In the genomic region with DNA sequence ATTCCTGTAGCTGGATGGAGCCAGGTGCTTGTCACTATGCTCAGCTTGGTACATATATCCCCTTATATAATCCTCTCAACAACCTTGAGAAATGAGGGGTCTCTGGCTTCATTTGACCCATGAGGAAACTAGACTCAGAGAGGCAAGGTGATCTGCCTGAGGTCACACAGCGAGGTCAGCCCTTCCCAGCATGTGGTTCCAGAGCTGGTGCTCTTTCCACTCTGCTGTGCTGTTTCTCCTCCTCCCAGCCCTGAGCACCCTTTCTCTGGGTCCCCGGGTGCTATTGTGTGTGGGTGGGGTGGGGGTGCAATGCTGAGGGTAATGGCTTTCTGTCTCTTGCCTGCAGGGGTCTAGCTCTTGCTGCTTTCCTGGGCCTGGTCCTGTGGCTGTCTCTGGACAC, we compare ENCODE assay signal across 32 cellular contexts. TPM values are rescaled to one million over a fixed set of nuclear protein-coding genes. Genes with fewer than 3 reads are reported as not detected.
"Had no signal": no experiment of that assay in that cellular context is flagged by ENCODE, and none has a peak within 500 bp of the region (broad histone marks: within the 10 kb centered on the region; RNA-seq: fewer than 3 reads in every experiment).

No MANE protein-coding gene starts in this region.

- H3K27ac Mint-ChIP-seq: activated B cell treated with CpG ODN at 0.5 μM for 24 hours; activated CD4-positive, alpha-beta T cell treated with anti-CD3 and anti-CD28 coated beads for 36 hours; activated naive CD8-positive, alpha-beta T cell treated with anti-CD3 and anti-CD28 coated beads for 36 hours; effector memory CD8-positive, alpha-beta T cell; stimulated activated naive CD8-positive, alpha-beta T cell treated with anti-CD3 and anti-CD28 coated beads, Interleukin-15, Interleukin-2, amounts not matched to agents 100 ng/mL and 50 ng/mL, for 24 hours; T-helper 17 cell had no signal

- H3K36me3 Mint-ChIP-seq: activated naive CD8-positive, alpha-beta T cell treated with anti-CD3 and anti-CD28 coated beads for 36 hours had no signal

- DNase-seq: activated B cell treated with CpG ODN at 0.5 μM for 24 hours; activated CD4-positive, alpha-beta T cell treated with anti-CD3 and anti-CD28 coated beads for 36 hours; activated CD4-positive, alpha-beta T cell treated with anti-CD3 and anti-CD28 coated beads, Interleukin-2, amount 50 U/mL, for 4 hours; activated CD8-positive, alpha-beta memory T cell treated with anti-CD3 and anti-CD28 coated beads, Interleukin-2, amount 50 U/mL, for 48 hours; activated naive CD4-positive, alpha-beta T cell treated with Interleukin-2 at 50 U/mL for 16 hours; activated naive CD8-positive, alpha-beta T cell treated with anti-CD3 and anti-CD28 coated beads for 36 hours; activated T-cell treated with anti-CD3 and anti-CD28 coated beads, Interleukin-2, amount 50 U/mL, for 48 hours; amniotic stem cell; body of pancreas; caudate nucleus; effector memory CD8-positive, alpha-beta T cell; glutamatergic neuron; hypothalamus; left colon; lower lobe of right lung; mesendoderm; mucosa of descending colon; naive B cell; stimulated activated CD4-positive, alpha-beta T cell treated with anti-CD3 and anti-CD28 coated beads, Interleukin-12 subunit alpha, Interleukin-12 subunit beta, amount 100 ng/mL, for 4 hours; stimulated activated CD4-positive, alpha-beta T cell treated with anti-CD3 and anti-CD28 coated beads, Interleukin-4, amount 100 ng/mL, for 4 hours; SW 1271; T-helper 17 cell; transverse colon; uterus had no signal

- H3K27me3 ChIP-seq: body of pancreas, esophagus muscularis mucosa, transverse colon, uterus had no signal

- H3K4me1 ChIP-seq: lower lobe of right lung, uterus had no signal

- H3K4me3 ChIP-seq: body of pancreas, esophagus muscularis mucosa, lower lobe of right lung, mucosa of descending colon, transverse colon, uterus had no signal

- ATAC-seq: activated CD4-positive, alpha-beta T cell treated with anti-CD3 and anti-CD28 coated beads for 36 hours; body of pancreas; effector memory CD8-positive, alpha-beta T cell; left colon; mucosa of descending colon; T-helper 17 cell had no signal

- H3K27ac ChIP-seq: body of pancreas, lower lobe of right lung, transverse colon, uterus had no signal

- H3K9me3 Mint-ChIP-seq: activated naive CD8-positive, alpha-beta T cell treated with anti-CD3 and anti-CD28 coated beads for 36 hours; effector memory CD8-positive, alpha-beta T cell had no signal

- H3K9me3 ChIP-seq: body of pancreas, esophagus muscularis mucosa, transverse colon, uterus had no signal

- FAIRE-seq: frontal cortex, islet of Langerhans had no signal

- H3K27me3 Mint-ChIP-seq: activated CD4-positive, alpha-beta T cell treated with anti-CD3 and anti-CD28 coated beads for 36 hours; activated naive CD8-positive, alpha-beta T cell treated with anti-CD3 and anti-CD28 coated beads for 36 hours had no signal

- H3K36me3 ChIP-seq: esophagus muscularis mucosa, lower lobe of right lung, transverse colon, uterus had no signal

- H3K4me3 Mint-ChIP-seq: activated B cell treated with CpG ODN at 0.5 μM for 24 hours; activated CD4-positive, alpha-beta T cell treated with anti-CD3 and anti-CD28 coated beads for 36 hours; activated naive CD8-positive, alpha-beta T cell treated with anti-CD3 and anti-CD28 coated beads for 36 hours; effector memory CD8-positive, alpha-beta T cell; naive B cell; stimulated activated naive CD8-positive, alpha-beta T cell treated with anti-CD3 and anti-CD28 coated beads, Interleukin-15, Interleukin-2, amounts not matched to agents 100 ng/mL and 50 ng/mL, for 24 hours; T-helper 17 cell had no signal

- H3K4me1 Mint-ChIP-seq: activated B cell treated with CpG ODN at 0.5 μM for 24 hours; activated CD4-positive, alpha-beta T cell treated with anti-CD3 and anti-CD28 coated beads for 36 hours; activated naive CD8-positive, alpha-beta T cell treated with anti-CD3 and anti-CD28 coated beads for 36 hours; naive B cell; T-helper 17 cell had no signal

RNA-seq across cellular contexts. Expression of a gene that starts 19.3 kb away (rescaled TPM):
- total RNA-seq: activated B cell treated with CpG ODN at 0.5 μM for 24 hours; activated CD4-positive, alpha-beta T cell treated with anti-CD3 and anti-CD28 coated beads for 36 hours; activated CD8-positive, alpha-beta memory T cell treated with anti-CD3 and anti-CD28 coated beads for 36 hours; activated naive CD8-positive, alpha-beta T cell treated with anti-CD3 and anti-CD28 coated beads for 36 hours; dermis microvascular lymphatic vessel endothelial cell; frontal cortex; left colon; lower lobe of right lung; mucosa of descending colon; osteoblast; T-helper 17 cell; transverse colon had no signal
- polyA plus RNA-seq: neural cell had no signal
